7 cellular contexts compared by ENCODE assay signal in genomic region chr11:101600948-101601347, GRCh38. TPM values are rescaled to one million over a fixed set of nuclear protein-coding genes. Genes with fewer than 3 reads are reported as not detected.
"Had no signal": no experiment of that assay in that cellular context is flagged by ENCODE, and none has a peak within 500 bp of the region (broad histone marks: within the 10 kb centered on the region; RNA-seq: fewer than 3 reads in every experiment).

No MANE protein-coding gene starts in this region.

- H3K4me3 ChIP-seq: K562 had no signal

- DNase-seq: IMR-90, KBM-7 had no signal

- ATAC-seq: HepG2, K562 had no signal

- H3K27ac ChIP-seq: HL-60 had no signal

RNA-seq across cellular contexts. Expression of gene TRPC6, which starts 17.1 kb away (rescaled TPM):
- total RNA-seq: HepG2, HT-29, K562 had no signal
- polyA plus RNA-seq: HepG2, IgD-negative memory B cell, K562 had no signal
